ENCODE assay signal across 1 cellular context in genomic region chr3:73094127-73094526, GRCh38.
A peak's percentile ranks its signal among the peaks of the same experiment; 100 is the strongest.
TF ChIP-seq lines count a peak whose summit lies in the region.

No MANE protein-coding gene starts in this region.

TF ChIP-seq in K562, 482 proteins besides CTCF, POLR2A, EP300 and RAD21 (continued from another document):
- TF ChIP-seq PRDM10 (IDR thresholded peaks at IDR 0.05; ENCODE audit: partially characterized antibody), result peak; percentile 5
- peak; percentile 55 for TF ChIP-seq SMC3 (conservative IDR thresholded peaks at IDR 0.05; ENCODE audit: insufficient read depth, low read depth, low read length)
- 0 out of 2 replicates have a peak, but pooled peaks have one; percentile 62 for TF ChIP-seq ARID3A (IDR thresholded peaks at IDR 0.05; ENCODE audit: borderline replicate concordance, low read depth, low read length)
- 0 out of 2 replicates have a peak, but pooled peaks have one; percentile 11 for TF ChIP-seq BHLHE40 (IDR thresholded peaks at IDR 0.05; ENCODE audit: low read length)
- TF ChIP-seq KLF16 (IDR thresholded peaks at IDR 0.05), result 0 out of 2 replicates have a peak, but pooled peaks have one; percentile 17
